In genomic region chr19:47600246-47601179, GRCh38 we compare ENCODE assay signal across 8 cellular contexts. TPM values are rescaled to one million over a fixed set of nuclear protein-coding genes. Genes with fewer than 3 reads are reported as not detected.
DNase-seq lines count a peak whose midpoint lies in the region; ATAC-seq, FAIRE-seq and TF ChIP-seq lines count a peak whose summit lies in the region.

No MANE protein-coding gene starts in this region.

- H3K4me1 ChIP-seq in rectal smooth muscle tissue (ENCODE audit: control insufficient read depth, insufficient read depth, low read length) (peaks cover 6% of the 10 kb centered on the region), aorta (ENCODE audit: control insufficient read depth in 1 of 2, insufficient read depth in 2 of 2, low read length in 2 of 2) (peaks cover 0 to 2% of the 10 kb centered on the region in 2 donors)

- H3K9me3 ChIP-seq in aorta (ENCODE audit: control insufficient read depth, low read length) = no peaks in the 10 kb centered on the region

- peak overlapping the region; percentile 73 for H3K9ac ChIP-seq in rectal smooth muscle tissue (ENCODE audit: low read length)

- peak overlapping the region; percentile 62 for H3K4me3 ChIP-seq in astrocyte of the cerebellum (ENCODE audit: low read depth, low read length)
- H3K4me3 ChIP-seq in rectal smooth muscle tissue (ENCODE audit: low read length) = peak overlapping the region; percentile 93
- H3K4me3 ChIP-seq in aorta (ENCODE audit: low read length in 2 of 2) = peak overlapping the region; percentile 43 to 52

- in situ Hi-C loops in astrocyte of the cerebellum (cut with HindIII; ENCODE audit: low sequenced_read_pairs) = no loop called here

- no peak for TF ChIP-seq CTCF in astrocyte of the cerebellum (IDR thresholded peaks at IDR 0.05; ENCODE audit: low read depth, low read length, missing control alignments)

- no peaks in the 10 kb centered on the region for H3K27me3 ChIP-seq in rectal smooth muscle tissue (ENCODE audit: control insufficient read depth, insufficient read depth, low read length)
- H3K27me3 ChIP-seq in aorta (ENCODE audit: control insufficient read depth in 1 of 2, insufficient read depth in 2 of 2, low read length in 1 of 2) = no peaks in the 10 kb centered on the region

- intact Hi-C loops in aorta (cut with DNase I) = loop anchor here (1.0 to 10.0 kb wide), 2 partner anchors 8 to 86 kb away; partner anchors contain the start of gene NAPA (in 1 of the 2)

- DNase-seq in GM18507 (ENCODE audit: extremely low spot score, insufficient read length, low read depth) (peak; percentile 99), NCI-H1930 (lab: John Stamatoyannopoulos, UW) (peak; percentile 99 to 100), T-helper 22 cell (ENCODE audit: low read depth) (peak; percentile 98), astrocyte of the cerebellum (ENCODE audit: low read depth) (peak; percentile 97), hepatic stellate cell (ENCODE audit: low spot score) (peak; percentile 99), aorta (peak; percentile 100)

- H3K27ac ChIP-seq in rectal smooth muscle tissue (ENCODE audit: low read depth, low read length) = peak overlapping the region; percentile 95
- peak overlapping the region in 1 of 2 donors; percentile 46 for H3K27ac ChIP-seq in aorta (ENCODE audit: low read depth in 1 of 2, low read length in 2 of 2)

- H3K36me3 ChIP-seq in rectal smooth muscle tissue (ENCODE audit: control insufficient read depth, insufficient read depth, low read length) (no peaks in the 10 kb centered on the region), aorta (ENCODE audit: control insufficient read depth in 1 of 2, insufficient read depth in 2 of 2, low read length in 1 of 2) (no peaks in the 10 kb centered on the region)

- FAIRE-seq in GM18507 (lab: Jason Lieb, UNC) = peak; percentile 96

- ATAC-seq in HG02973 (IDR thresholded peaks at IDR 0.05; ENCODE audit: unreplicated experiment) = peak; percentile 89
- peak; percentile 99 for ATAC-seq in aorta (ENCODE audit: low FRiP score)

- 4% methylated on average over 77 of the region's 77 CpGs for WGBS in aorta, 2 donors

RNA-seq across cellular contexts. Expression of gene BICRA, which starts 8.4 kb away (rescaled TPM):
- 10 to 100 TPM; 12.3 to 17.9 TPM for total RNA-seq in aorta
- 10 to 100 TPM in 1 of 2 donors, under 1 TPM in 1; 0.88 to 12.3 TPM for polyA plus RNA-seq in aorta

RNA-seq across cellular contexts. Expression of gene ZNF541, which starts 27.6 kb away (rescaled TPM):
- under 1 TPM; 0.13 to 0.30 TPM for total RNA-seq in aorta
- under 1 TPM in 1 of 2 donors, not detected in 1; 0.38 TPM for polyA plus RNA-seq in aorta
